In the genomic region with DNA sequence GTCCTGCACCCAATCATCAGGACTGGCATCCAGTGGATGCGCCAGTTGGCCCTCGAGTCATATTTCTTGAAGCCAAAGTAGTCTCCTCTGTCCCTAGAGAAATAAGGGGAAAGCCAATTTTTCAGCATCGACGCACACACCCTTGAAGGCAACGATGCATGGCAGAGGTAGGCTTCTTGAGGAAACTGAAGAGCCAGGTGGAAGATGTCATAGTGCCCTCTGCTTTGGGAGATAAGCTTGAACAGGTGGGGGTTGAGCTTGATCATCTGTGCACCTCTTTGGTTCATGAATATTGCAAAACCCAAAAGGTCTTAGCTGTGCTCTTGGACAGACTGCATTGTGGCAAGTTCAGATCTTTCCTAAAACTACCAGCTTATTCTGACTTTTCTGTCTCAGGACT, we compare ENCODE assay signal across 1 cellular context.
TF ChIP-seq lines count a peak whose summit lies in the region.

No MANE protein-coding gene starts in this region.

TF ChIP-seq in HepG2, 621 proteins besides CTCF, POLR2A, EP300 and RAD21 (continued from another document):
- TF ChIP-seq, protein P1, sequence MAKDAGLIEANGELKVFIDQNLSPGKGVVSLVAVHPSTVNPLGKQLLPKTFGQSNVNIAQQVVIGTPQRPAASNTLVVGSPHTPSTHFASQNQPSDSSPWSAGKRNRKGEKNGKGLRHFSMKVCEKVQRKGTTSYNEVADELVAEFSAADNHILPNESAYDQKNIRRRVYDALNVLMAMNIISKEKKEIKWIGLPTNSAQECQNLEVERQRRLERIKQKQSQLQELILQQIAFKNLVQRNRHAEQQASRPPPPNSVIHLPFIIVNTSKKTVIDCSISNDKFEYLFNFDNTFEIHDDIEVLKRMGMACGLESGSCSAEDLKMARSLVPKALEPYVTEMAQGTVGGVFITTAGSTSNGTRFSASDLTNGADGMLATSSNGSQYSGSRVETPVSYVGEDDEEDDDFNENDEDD (CRISPR knock-in tag; IDR thresholded peaks at IDR 0.05; ENCODE audit: borderline replicate concordance), result no peak
- TF ChIP-seq, protein P2, sequence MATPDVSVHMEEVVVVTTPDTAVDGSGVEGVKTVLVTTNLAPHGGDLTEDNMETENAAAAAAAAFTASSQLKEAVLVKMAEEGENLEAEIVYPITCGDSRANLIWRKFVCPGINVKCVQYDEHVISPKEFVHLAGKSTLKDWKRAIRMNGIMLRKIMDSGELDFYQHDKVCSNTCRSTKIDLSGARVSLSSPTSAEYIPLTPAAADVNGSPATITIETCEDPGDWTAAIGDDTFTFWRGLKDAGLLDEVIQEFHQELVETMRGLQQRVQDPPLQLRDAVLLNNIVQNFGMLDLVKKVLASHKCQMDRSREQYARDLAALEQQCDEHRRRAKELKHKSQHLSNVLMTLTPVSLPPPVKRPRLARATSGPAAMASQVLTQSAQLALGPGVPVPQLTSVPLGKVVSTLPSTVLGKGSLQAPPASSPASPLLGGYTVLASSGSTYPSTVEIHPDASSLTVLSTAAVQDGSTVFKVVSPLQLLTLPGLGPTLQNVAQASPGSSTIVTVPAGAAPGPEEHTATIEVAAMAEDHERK (CRISPR knock-in tag; IDR thresholded peaks at IDR 0.05; ENCODE audit: low read depth), result no peak
- TF ChIP-seq, protein P3, sequence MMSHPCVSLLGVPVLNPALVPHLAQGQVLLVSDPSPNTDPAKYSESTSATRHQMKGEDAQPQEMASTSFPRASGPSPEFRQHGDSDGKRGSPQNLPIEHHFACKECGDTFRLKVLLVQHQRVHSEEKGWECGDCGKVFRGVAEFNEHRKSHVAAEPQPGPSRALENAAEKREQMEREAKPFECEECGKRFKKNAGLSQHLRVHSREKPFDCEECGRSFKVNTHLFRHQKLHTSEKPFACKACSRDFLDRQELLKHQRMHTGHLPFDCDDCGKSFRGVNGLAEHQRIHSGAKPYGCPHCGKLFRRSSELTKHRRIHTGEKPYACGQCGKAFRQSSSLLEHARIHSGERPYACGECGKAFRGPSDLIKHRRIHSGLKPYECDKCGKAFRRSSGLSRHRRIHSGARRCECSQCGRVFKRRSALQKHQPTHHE (CRISPR knock-in tag; IDR thresholded peaks at IDR 0.05; ENCODE audit: borderline replicate concordance), result no peak
- no peak for TF ChIP-seq ZNF768 (CRISPR knock-in tag; IDR thresholded peaks at IDR 0.05)
- no peak for TF ChIP-seq SSRP1 (CRISPR knock-in tag; IDR thresholded peaks at IDR 0.05)
- TF ChIP-seq ZBTB38 (CRISPR knock-in tag; IDR thresholded peaks at IDR 0.05), result no peak
- no peak for TF ChIP-seq NFKB2 (CRISPR knock-in tag; IDR thresholded peaks at IDR 0.05; ENCODE audit: borderline replicate concordance)
